In genomic region chr20:31951530-31952453, GRCh38 we compare ENCODE assay signal across 8 cellular contexts. TPM values are rescaled to one million over a fixed set of nuclear protein-coding genes. Genes with fewer than 3 reads are reported as not detected.
DNase-seq lines count a peak whose midpoint lies in the region; ATAC-seq and TF ChIP-seq lines count a peak whose summit lies in the region.

TSS of gene PDRG1 (minus strand) at chr20:31952046. CDS start at chr20:31951961, 85 bp downstream.

- BruUV-seq in OCI-LY7 (replicated peaks; lab: Mats Ljungman, UMichigan): no TSS peak

- peaks cover 13% of the 10 kb centered on the region for H3K9me3 ChIP-seq in OCI-LY7 (ENCODE audit: low read length)

- H3K4me3 ChIP-seq in OCI-LY7 (ENCODE audit: low read depth, low read length, poor library complexity, severe bottlenecking) (peak within 1 kb of the TSS; percentile 79), epithelial cell of proximal tubule (ENCODE audit: low read depth, low read length) (peak within 1 kb of the TSS; percentile 93)

- peaks cover 38% of the 10 kb centered on the region for H3K36me3 ChIP-seq in OCI-LY7 (ENCODE audit: insufficient read depth, low read length)

- H3K4me1 ChIP-seq in OCI-LY7 (ENCODE audit: insufficient read depth, low read length, poor library complexity, severe bottlenecking): peaks cover 19% of the 10 kb centered on the region

- H3K27ac Mint-ChIP-seq in IgD-negative memory B cell: peak within 1 kb of the TSS; percentile 93 to 98 (median 97)

- peaks cover 19 to 31% (median 27%) of the 10 kb centered on the region in 3 donors for H3K4me1 Mint-ChIP-seq in IgD-negative memory B cell

- ATAC-seq in GM21576 (IDR thresholded peaks at IDR 0.05; ENCODE audit: unreplicated experiment): peak; percentile 93

- peak within 1 kb of the TSS; percentile 62 for H3K27ac ChIP-seq in OCI-LY7 (ENCODE audit: low read depth, low read length, poor library complexity, severe bottlenecking)

- H3K27me3 Mint-ChIP-seq in IgD-negative memory B cell: peaks cover 11% of the 10 kb centered on the region

- H3K9me3 Mint-ChIP-seq in IgD-negative memory B cell: no peaks in the 10 kb centered on the region

- H3K79me2 ChIP-seq in OCI-LY7 (ENCODE audit: insufficient read depth, low read depth, low read length): peaks cover 23% of the 10 kb centered on the region

- peak; percentile 91 for DNase-seq in DMS79 (lab: John Stamatoyannopoulos, UW)
- peak; percentile 99 for DNase-seq in OCI-LY7 (ENCODE audit: low spot score)
- DNase-seq in activated T-cell treated with anti-CD3 and anti-CD28 coated beads for 1 hour (ENCODE audit: low read depth): peak; percentile 97
- DNase-seq in epithelial cell of proximal tubule (ENCODE audit: low read depth): peak; percentile 36
- DNase-seq in mucosa of gallbladder (ENCODE audit: low spot score): peak; percentile 96
- DNase-seq in stimulated activated CD8-positive, alpha-beta memory T cell treated with anti-CD3 and anti-CD28 coated beads, Interleukin-4, amount 100 ng/mL, for 24 hours (ENCODE audit: low read depth): peak; percentile 95

- no peaks in the 10 kb centered on the region for H3K9me2 ChIP-seq in OCI-LY7 (ENCODE audit: insufficient read depth, low read length)

- TF ChIP-seq CTCF in OCI-LY7 (conservative IDR thresholded peaks at IDR 0.05; ENCODE audit: low read length) (peak; percentile 95), epithelial cell of proximal tubule (conservative IDR thresholded peaks at IDR 0.05; ENCODE audit: low read depth, low read length) (peak; percentile 91)

- H3K4me3 Mint-ChIP-seq in IgD-negative memory B cell: peak within 1 kb of the TSS; percentile 94 to 99 (median 98)

- POLR2A ChIA-PET in OCI-LY7 (lab: Charles Lee): interaction anchor here (0.5 to 1.6 kb wide), 5 partner anchors 69 to 337 kb away, joined by 3 to 5 read pairs (median 3); no protein-coding TSS in a partner anchor

- peak within 1 kb of the TSS; percentile 85 for H3K4me2 ChIP-seq in OCI-LY7 (ENCODE audit: low read length)

- intact Hi-C loops in OCI-LY7 (cut with micrococcal nuclease; ENCODE audit: unreplicated experiment): loop anchor here (1.0 to 5.0 kb wide), 2 partner anchors 99 to 156 kb away; partner anchors contain the start of gene TM9SF4

- H3K36me3 Mint-ChIP-seq in IgD-negative memory B cell: peaks cover 4% of the 10 kb centered on the region

- H4K20me1 ChIP-seq in OCI-LY7 (ENCODE audit: insufficient read depth, low read length): 0 out of 2 replicates have a peak, but pooled peaks cover 9% of the 10 kb centered on the region

- H2AFZ ChIP-seq in OCI-LY7 (ENCODE audit: low read length): peak within 1 kb of the TSS; percentile 40

- CTCF ChIA-PET in OCI-LY7 (lab: Charles Lee; ENCODE audit: unreplicated experiment): interaction anchor here (0.9 to 2.5 kb wide), 2 partner anchors 66 to 97 kb away, joined by 4 to 7 read pairs; no protein-coding TSS in a partner anchor

RNA-seq across cellular contexts. Expression of gene PDRG1, which starts in this region (rescaled TPM):
- polyA plus RNA-seq in IgD-negative memory B cell: 26.5 TPM
- 9.7 and 11.2 TPM in 2 replicates for total RNA-seq in OCI-LY7 (2014; rRNA removed; shearing (Covaris generic))
- total RNA-seq in OCI-LY7 (2022): 19.7 and 22.5 TPM in 2 replicates
- total RNA-seq in epithelial cell of proximal tubule: 16.5 and 17.8 TPM in 2 replicates
- 12.1 TPM for total RNA-seq in mucosa of gallbladder

Comparison
In these comparisons a context has a peak if more than half of its experiments do, and no peak if none do; other contexts are left out.
1. Peak in every context shown above with its lines: DNase-seq, ATAC-seq, H3K4me3 ChIP-seq and H3K27ac ChIP-seq.
2. DNase-seq: peak in every context shown above with its lines; median percentile 99 in OCI-LY7; 97 in activated T-cell treated with anti-CD3 and anti-CD28 coated beads for 1 hour; 96 in mucosa of gallbladder; 95 in stimulated activated CD8-positive, alpha-beta memory T cell treated with anti-CD3 and anti-CD28 coated beads, Interleukin-4, amount 100 ng/mL, for 24 hours; 91 in DMS79; 36 in epithelial cell of proximal tubule.